In genomic region chr22:48889209-48889830, GRCh38 we compare ENCODE assay signal across 17 cellular contexts.
DNase-seq lines count a peak whose midpoint lies in the region; ATAC-seq and TF ChIP-seq lines count a peak whose summit lies in the region.
"Had no signal": no experiment of that assay in that cellular context is flagged by ENCODE, and none has a peak within 500 bp of the region (broad histone marks: within the 10 kb centered on the region; RNA-seq: fewer than 3 reads in every experiment).

No MANE protein-coding gene starts in this region.

- H3K27me3 ChIP-seq in left ventricle myocardium inferior (ENCODE audit: low read depth) (peaks cover 71% of the 10 kb centered on the region), osteoblast (ENCODE audit: insufficient read depth, low read length) (no peaks in the 10 kb centered on the region)

- no peaks in the 10 kb centered on the region for H3K36me3 Mint-ChIP-seq in activated CD4-positive, alpha-beta memory T cell treated with anti-CD3 and anti-CD28 coated beads for 36 hours
- no peaks in the 10 kb centered on the region for H3K36me3 Mint-ChIP-seq in activated CD4-positive, alpha-beta memory T cell treated with anti-CD3 and anti-CD28 coated beads, Interleukin-2, amount 10 ng/mL, durations not matched to agents 7 days and 5 days (ENCODE audit: low read depth)
- H3K36me3 Mint-ChIP-seq: CD8-positive, alpha-beta memory T cell had no signal

- ATAC-seq in HG02885 (IDR thresholded peaks at IDR 0.05; ENCODE audit: poor library complexity, unreplicated experiment): no peak

- no peaks in the 10 kb centered on the region for H3K79me2 ChIP-seq in osteoblast (ENCODE audit: insufficient read depth, low read length)

- no peak overlapping the region for H3K4me3 Mint-ChIP-seq in activated CD4-positive, alpha-beta memory T cell treated with anti-CD3 and anti-CD28 coated beads for 36 hours
- no peak overlapping the region for H3K4me3 Mint-ChIP-seq in activated CD4-positive, alpha-beta memory T cell treated with anti-CD3 and anti-CD28 coated beads, Interleukin-2, amount 10 ng/mL, durations not matched to agents 7 days and 5 days
- H3K4me3 Mint-ChIP-seq: CD8-positive, alpha-beta memory T cell had no signal

- CTCF ChIA-PET in activated CD4-positive, alpha-beta memory T cell treated with anti-CD3 and anti-CD28 coated beads for 36 hours (lab: Charles Lee): no interaction called here
- CTCF ChIA-PET in activated CD4-positive, alpha-beta memory T cell treated with anti-CD3 and anti-CD28 coated beads, Interleukin-2, amount 10 ng/mL, durations not matched to agents 7 days and 5 days (lab: Charles Lee): no interaction called here

- no peak overlapping the region for H3K27ac Mint-ChIP-seq in activated CD4-positive, alpha-beta memory T cell treated with anti-CD3 and anti-CD28 coated beads for 36 hours
- no peak overlapping the region for H3K27ac Mint-ChIP-seq in activated CD4-positive, alpha-beta memory T cell treated with anti-CD3 and anti-CD28 coated beads, Interleukin-2, amount 10 ng/mL, durations not matched to agents 7 days and 5 days

- no peaks in the 10 kb centered on the region for H3K9me3 Mint-ChIP-seq in activated CD4-positive, alpha-beta memory T cell treated with anti-CD3 and anti-CD28 coated beads for 36 hours
- H3K9me3 Mint-ChIP-seq in activated CD4-positive, alpha-beta memory T cell treated with anti-CD3 and anti-CD28 coated beads, Interleukin-2, amount 10 ng/mL, durations not matched to agents 7 days and 5 days: no peaks in the 10 kb centered on the region
- H3K9me3 Mint-ChIP-seq: CD8-positive, alpha-beta memory T cell had no signal

- H3K4me1 ChIP-seq in left ventricle myocardium inferior: no peaks in the 10 kb centered on the region
- no peaks in the 10 kb centered on the region for H3K4me1 ChIP-seq in osteoblast (ENCODE audit: insufficient read depth, low read length)
- H3K4me1 ChIP-seq: BLaER1 had no signal

- intact Hi-C loops in activated CD4-positive, alpha-beta memory T cell treated with anti-CD3 and anti-CD28 coated beads for 36 hours (cut with micrococcal nuclease): no loop called here
- intact Hi-C loops in left ventricle myocardium inferior (cut with micrococcal nuclease): no loop called here

- H3K27ac ChIP-seq in left ventricle myocardium inferior (replicated peaks) (no peak overlapping the region), osteoblast (ENCODE audit: low read depth, low read length) (no peak overlapping the region)
- H3K27ac ChIP-seq: BLaER1, PC-9 had no signal

- DNase-seq in activated CD4-positive, alpha-beta memory T cell treated with anti-CD3 and anti-CD28 coated beads for 36 hours: peak; percentile 3
- DNase-seq in activated CD4-positive, alpha-beta memory T cell treated with anti-CD3 and anti-CD28 coated beads, Interleukin-2, amount 10 ng/mL, durations not matched to agents 7 days and 5 days: no peak
- DNase-seq in D341Med (ENCODE audit: low spot score): peak; percentile 12
- peak; percentile 1 for DNase-seq in left ventricle myocardium inferior
- peak; percentile 31 for DNase-seq in osteoblast (ENCODE audit: insufficient read length, low spot score, missing footprints)
- no peak for DNase-seq in SKM-1 (lab: John Stamatoyannopoulos, UW; ENCODE audit: unreplicated experiment)
- DNase-seq in DMS79 (lab: John Stamatoyannopoulos, UW): no peak
- DNase-seq: 8988T, IMR-90, Kasumi-1, NCI-H1930, NCI-H2171 treated with DMSO at 0.1 percent for 48 hours, NCI-H774, PC-9 had no signal

- POLR2A ChIA-PET in activated CD4-positive, alpha-beta memory T cell treated with anti-CD3 and anti-CD28 coated beads for 36 hours (lab: Charles Lee): no interaction called here
- POLR2A ChIA-PET in activated CD4-positive, alpha-beta memory T cell treated with anti-CD3 and anti-CD28 coated beads, Interleukin-2, amount 10 ng/mL, durations not matched to agents 7 days and 5 days (lab: Charles Lee): no interaction called here

- no peak overlapping the region for H3K4me2 ChIP-seq in osteoblast (ENCODE audit: insufficient read depth, low read length)
- H3K4me2 ChIP-seq: BLaER1, PC-9 had no signal

- H3K36me3 ChIP-seq in left ventricle myocardium inferior: no peaks in the 10 kb centered on the region
- no peaks in the 10 kb centered on the region for H3K36me3 ChIP-seq in osteoblast (ENCODE audit: insufficient read depth, low read length)
- H3K36me3 ChIP-seq: BLaER1 had no signal

- H3K27me3 Mint-ChIP-seq in activated CD4-positive, alpha-beta memory T cell treated with anti-CD3 and anti-CD28 coated beads for 36 hours: peaks cover 13% of the 10 kb centered on the region
- H3K27me3 Mint-ChIP-seq in activated CD4-positive, alpha-beta memory T cell treated with anti-CD3 and anti-CD28 coated beads, Interleukin-2, amount 10 ng/mL, durations not matched to agents 7 days and 5 days: no peaks in the 10 kb centered on the region

- H3K9me3 ChIP-seq in left ventricle myocardium inferior (replicated peaks) (peaks cover 9% of the 10 kb centered on the region), osteoblast (ENCODE audit: low read depth, low read length) (peaks cover 2% of the 10 kb centered on the region)

- H3K4me3 ChIP-seq in left ventricle myocardium inferior (no peak overlapping the region), osteoblast (ENCODE audit: insufficient read depth, low read length) (no peak overlapping the region)
- H3K4me3 ChIP-seq: BLaER1, PC-9 had no signal

- TF ChIP-seq CTCF in left ventricle myocardium inferior (IDR thresholded peaks at IDR 0.05; ENCODE audit: borderline replicate concordance) (no peak), osteoblast (IDR thresholded peaks at IDR 0.05; ENCODE audit: extremely low read depth, low read depth, low read length) (no peak)

- H2AFZ ChIP-seq in osteoblast (ENCODE audit: low read length): no peak overlapping the region
- H2AFZ ChIP-seq: PC-9 had no signal

- H3K4me1 Mint-ChIP-seq in activated CD4-positive, alpha-beta memory T cell treated with anti-CD3 and anti-CD28 coated beads for 36 hours (ENCODE audit: low read depth): no peaks in the 10 kb centered on the region
- H3K4me1 Mint-ChIP-seq in activated CD4-positive, alpha-beta memory T cell treated with anti-CD3 and anti-CD28 coated beads, Interleukin-2, amount 10 ng/mL, durations not matched to agents 7 days and 5 days: no peaks in the 10 kb centered on the region
- H3K4me1 Mint-ChIP-seq: CD8-positive, alpha-beta memory T cell had no signal

- no peaks in the 10 kb centered on the region for H4K20me1 ChIP-seq in osteoblast (ENCODE audit: insufficient read depth, low read length)

Comparison
In these comparisons a context has a peak if more than half of its experiments do, and no peak if none do; other contexts are left out.
1. DNase-seq: peak in activated CD4-positive, alpha-beta memory T cell treated with anti-CD3 and anti-CD28 coated beads for 36 hours (single experiment), D341Med (single experiment), left ventricle myocardium inferior (single experiment) and osteoblast (single experiment); none in activated CD4-positive, alpha-beta memory T cell treated with anti-CD3 and anti-CD28 coated beads, Interleukin-2, amount 10 ng/mL, durations not matched to agents 7 days and 5 days (single experiment), SKM-1 (single experiment) and DMS79 (single experiment).